ENCODE assay signal across 27 cellular contexts in genomic region chr2:9646631-9647030, GRCh38.
"Had no signal": no experiment of that assay in that cellular context is flagged by ENCODE, and none has a peak within 500 bp of the region (broad histone marks: within the 10 kb centered on the region; RNA-seq: fewer than 3 reads in every experiment).

No MANE protein-coding gene starts in this region.

- H3K9me3 Mint-ChIP-seq: immature natural killer cell; nephron; neural progenitor cell; stimulated activated naive B cell treated with anti-CD40 and anti-IgM and Interleukin-4, amounts not matched to agents 10 μg/mL and 1 μg/mL and 100 μg/mL, for 72 hours had no signal

- H3K4me3 ChIP-seq: left ventricle myocardium inferior, lung, neural progenitor cell, pancreas, prostate gland, skin epidermis, stomach, suprapubic skin, thoracic aorta, tibial artery, uterus had no signal

- H3K9me3 ChIP-seq: left ventricle myocardium inferior, pancreas, prostate gland, stomach, suprapubic skin, thoracic aorta, tibial artery, uterus had no signal

- H3K4me1 ChIP-seq: left ventricle myocardium inferior, tibial artery, uterus had no signal

- H3K4me2 ChIP-seq: neural progenitor cell had no signal

- H3K4me1 Mint-ChIP-seq: nephron had no signal

- ATAC-seq: naive thymus-derived CD8-positive, alpha-beta T cell; pancreas; right cardiac atrium; sciatic nerve; stimulated activated naive B cell treated with anti-CD40 and anti-IgM and Interleukin-4, amounts not matched to agents 10 μg/mL and 1 μg/mL and 100 μg/mL, for 72 hours; stimulated activated naive CD8-positive, alpha-beta T cell treated with anti-CD3 and anti-CD28 coated beads, Interleukin-15, Interleukin-2, amounts not matched to agents 100 U/mL and 50 U/mL, for 24 hours had no signal

- H3K27ac ChIP-seq: left ventricle myocardium inferior, neural progenitor cell, pancreas, prostate gland, skin epidermis, stomach, suprapubic skin, thoracic aorta, tibial artery, uterus had no signal

- H3K36me3 ChIP-seq: left ventricle myocardium inferior, neural progenitor cell, pancreas, prostate gland, stomach, suprapubic skin, thoracic aorta, tibial artery, uterus had no signal

- H3K27ac Mint-ChIP-seq: immature natural killer cell; naive thymus-derived CD8-positive, alpha-beta T cell; nephron; stimulated activated naive B cell treated with anti-CD40 and anti-IgM and Interleukin-4, amounts not matched to agents 10 μg/mL and 1 μg/mL and 100 μg/mL, for 72 hours had no signal

- H3K36me3 Mint-ChIP-seq: immature natural killer cell; naive thymus-derived CD8-positive, alpha-beta T cell; neural progenitor cell; stimulated activated naive B cell treated with anti-CD40 and anti-IgM and Interleukin-4, amounts not matched to agents 10 μg/mL and 1 μg/mL and 100 μg/mL, for 72 hours had no signal

- H3K9ac ChIP-seq: neural progenitor cell had no signal

- H2AFZ ChIP-seq: neural progenitor cell had no signal

- H3K4me3 Mint-ChIP-seq: immature natural killer cell; naive thymus-derived CD8-positive, alpha-beta T cell; nephron; neural progenitor cell; stimulated activated naive B cell treated with anti-CD40 and anti-IgM and Interleukin-4, amounts not matched to agents 10 μg/mL and 1 μg/mL and 100 μg/mL, for 72 hours had no signal

- DNase-seq: hippocampal formation; immature natural killer cell; kidney; left ventricle myocardium inferior; naive thymus-derived CD8-positive, alpha-beta T cell; pancreas; posterior cingulate gyrus; retina; right cardiac atrium; stimulated activated CD4-positive, alpha-beta T cell treated with anti-CD3 and anti-CD28 coated beads, Interleukin-12 subunit alpha, Interleukin-12 subunit beta, amount 100 ng/mL, for 4 hours; stimulated activated CD4-positive, alpha-beta T cell treated with anti-CD3 and anti-CD28 coated beads, Interleukin-15, amount 100 ng/mL, for 24 hours; stimulated activated CD4-positive, alpha-beta T cell treated with anti-CD3 and anti-CD28 coated beads, Interleukin-2, amount 100 ng/mL, for 24 hours; stimulated activated CD4-positive, alpha-beta T cell treated with anti-CD3 and anti-CD28 coated beads, Interleukin-4, amount 100 ng/mL, for 1 hour; stimulated activated naive B cell treated with anti-CD40 and anti-IgM and Interleukin-4, amounts not matched to agents 10 μg/mL and 1 μg/mL and 100 μg/mL, for 72 hours; stimulated activated naive CD8-positive, alpha-beta T cell treated with anti-CD3 and anti-CD28 coated beads, Interleukin-15, Interleukin-2, amounts not matched to agents 100 U/mL and 50 U/mL, for 24 hours; stomach; tibial artery; trophoblast cell; uterus had no signal

- H3K27me3 ChIP-seq: pancreas, stomach, suprapubic skin, uterus had no signal
